28 cellular contexts compared by ENCODE assay signal in the genomic region with DNA sequence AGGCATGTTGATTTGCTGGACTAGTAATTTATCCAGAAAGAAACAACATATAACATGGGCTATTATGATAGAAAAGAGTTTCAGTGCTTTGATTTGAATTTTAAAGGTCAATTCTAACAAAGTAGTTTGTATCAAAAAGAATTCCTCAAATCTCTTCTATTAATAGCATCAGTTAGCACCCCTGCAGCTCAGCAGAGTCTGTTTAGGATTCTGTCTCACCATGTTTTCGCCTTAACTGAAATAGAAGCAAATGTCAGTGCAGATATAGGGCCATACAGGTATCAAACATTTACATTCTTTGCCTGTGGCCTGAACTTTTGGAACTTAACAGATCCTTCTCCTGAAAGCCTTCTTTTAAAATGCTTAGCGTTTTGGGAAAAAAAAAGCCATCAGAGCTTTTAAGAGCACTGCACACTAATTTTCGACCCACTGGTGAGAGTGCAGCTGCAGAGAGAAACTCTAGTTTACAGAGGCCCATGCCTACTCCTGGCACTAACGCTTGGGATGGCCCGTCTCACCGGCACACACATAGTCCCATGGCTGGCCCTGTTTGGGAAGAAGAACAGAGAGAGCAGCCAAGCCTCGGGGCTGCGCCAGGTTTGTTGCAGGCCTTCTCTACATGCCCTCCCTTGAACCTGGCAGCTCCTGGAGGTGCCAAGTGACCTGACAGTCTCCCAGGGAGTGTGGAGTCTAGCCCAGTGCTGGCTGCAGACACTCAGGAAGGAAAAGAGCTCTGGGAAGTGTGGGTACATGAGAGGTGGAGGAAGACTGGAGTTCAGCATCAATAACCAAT. TPM values are rescaled to one million over a fixed set of nuclear protein-coding genes. Genes with fewer than 3 reads are reported as not detected.
DNase-seq lines count a peak whose midpoint lies in the region; ATAC-seq and TF ChIP-seq lines count a peak whose summit lies in the region.
"Had no signal": no experiment of that assay in that cellular context is flagged by ENCODE, and none has a peak within 500 bp of the region (broad histone marks: within the 10 kb centered on the region; RNA-seq: fewer than 3 reads in every experiment).

No MANE protein-coding gene starts in this region.

- TF ChIP-seq CTCF in gastroesophageal sphincter (IDR thresholded peaks at IDR 0.05), result no peak
- no peak for TF ChIP-seq CTCF in right atrium auricular region (IDR thresholded peaks at IDR 0.05)
- TF ChIP-seq CTCF in breast epithelium (IDR thresholded peaks at IDR 0.05), result no peak
- TF ChIP-seq CTCF in transverse colon (IDR thresholded peaks at IDR 0.05), result no peak

- no peak for TF ChIP-seq POLR2A in gastroesophageal sphincter (IDR thresholded peaks at IDR 0.05)
- no peak for TF ChIP-seq POLR2A in breast epithelium (IDR thresholded peaks at IDR 0.05)
- TF ChIP-seq POLR2A in transverse colon (IDR thresholded peaks at IDR 0.05), result no peak

- no peaks in the 10 kb centered on the region for H3K9me3 ChIP-seq in gastroesophageal sphincter
- H3K9me3 ChIP-seq in right atrium auricular region, result no peaks in the 10 kb centered on the region
- H3K9me3 ChIP-seq in breast epithelium, result no peaks in the 10 kb centered on the region
- no peaks in the 10 kb centered on the region for H3K9me3 ChIP-seq in transverse colon
- H3K9me3 ChIP-seq: colonic mucosa, thyroid gland had no signal

- H3K4me3 ChIP-seq in gastroesophageal sphincter, result no peak overlapping the region
- no peak overlapping the region for H3K4me3 ChIP-seq in right atrium auricular region
- no peak overlapping the region for H3K4me3 ChIP-seq in breast epithelium
- H3K4me3 ChIP-seq in transverse colon, result no peak overlapping the region
- H3K4me3 ChIP-seq: colonic mucosa, thyroid gland had no signal

- TF ChIP-seq EP300 in gastroesophageal sphincter (IDR thresholded peaks at IDR 0.05), result no peak
- no peak for TF ChIP-seq EP300 in transverse colon (IDR thresholded peaks at IDR 0.05; ENCODE audit: low read depth)

- no peak overlapping the region for H3K27ac ChIP-seq in gastroesophageal sphincter
- H3K27ac ChIP-seq in right atrium auricular region, result peak overlapping the region; percentile 67 to 68
- no peak overlapping the region for H3K27ac ChIP-seq in breast epithelium
- no peak overlapping the region for H3K27ac ChIP-seq in transverse colon
- H3K27ac ChIP-seq: brain microvascular endothelial cell, colonic mucosa, thyroid gland, VCaP had no signal

- WGBS in gastroesophageal sphincter (ENCODE audit: low coverage in 1 of 2), 2 donors, result 65 to 75% methylated on average over 1 to 3 of the region's 8 CpGs
- WGBS in transverse colon (ENCODE audit: low coverage in 1 of 2), 2 donors, result 89 to 91% methylated on average over 4 to 8 of the region's 8 CpGs

- peak; percentile 19 for ATAC-seq in gastroesophageal sphincter
- no peak for ATAC-seq in GM18867 (IDR thresholded peaks at IDR 0.05; ENCODE audit: unreplicated experiment)
- ATAC-seq in GM18870 (IDR thresholded peaks at IDR 0.05; ENCODE audit: unreplicated experiment), result no peak
- ATAC-seq: activated CD4-positive, alpha-beta T cell treated with anti-CD3 and anti-CD28 coated beads for 36 hours; activated CD8-positive, alpha-beta T cell treated with anti-CD3 and anti-CD28 coated beads, Interleukin-2, amount 10 ng/mL, durations not matched to agents 7 days and 5 days; activated T-helper 17 cell treated with anti-CD3 and anti-CD28 coated beads, Interleukin-2, amount 50 U/mL, for 72 hours; CD8-positive, alpha-beta T cell; Panc1; stimulated activated naive CD8-positive, alpha-beta T cell treated with anti-CD3 and anti-CD28 coated beads, Interleukin-15, amount 100 ng/mL, for 72 hours had no signal

- H3K4me1 ChIP-seq in gastroesophageal sphincter (peaks cover 0 to 16% (median 0%) of the 10 kb centered on the region in 3 donors), right atrium auricular region (peaks cover 0 to 29% of the 10 kb centered on the region in 2 donors), breast epithelium (no peaks in the 10 kb centered on the region), transverse colon (no peaks in the 10 kb centered on the region)
- H3K4me1 ChIP-seq: colonic mucosa, thyroid gland had no signal

- in situ Hi-C loops in G401 (cut with HindIII; ENCODE audit: low sequenced_read_pairs) (no loop called here), transverse colon (cut with MboI; ENCODE audit: low pct_ligation_motif_present in 1 of 4, low pct_unique_long_range_greater_than_20kb in 1 of 4, low sequenced_read_pairs in 3 of 4) (no loop called here)

- H3K27me3 ChIP-seq in gastroesophageal sphincter (no peaks in the 10 kb centered on the region), right atrium auricular region (no peaks in the 10 kb centered on the region), breast epithelium (peaks cover 0 to 4% of the 10 kb centered on the region in 2 donors), transverse colon (peaks cover 21% of the 10 kb centered on the region)
- H3K27me3 ChIP-seq: brain microvascular endothelial cell, colonic mucosa, thyroid gland had no signal

- H3K36me3 ChIP-seq in gastroesophageal sphincter, result no peaks in the 10 kb centered on the region
- H3K36me3 ChIP-seq in right atrium auricular region, result no peaks in the 10 kb centered on the region
- H3K36me3 ChIP-seq in breast epithelium, result no peaks in the 10 kb centered on the region
- H3K36me3 ChIP-seq in transverse colon, result no peaks in the 10 kb centered on the region
- H3K36me3 ChIP-seq: brain microvascular endothelial cell, colonic mucosa, thyroid gland had no signal

- DNase-seq in G401 (ENCODE audit: low spot score) (peak; percentile 97), right atrium auricular region (ENCODE audit: low spot score) (no peak), pons (ENCODE audit: low spot score) (peak; percentile 65), breast epithelium (ENCODE audit: low spot score in 2 of 2) (no peak), transverse colon (no peak)
- DNase-seq: activated CD4-positive, alpha-beta T cell treated with anti-CD3 and anti-CD28 coated beads for 36 hours; activated CD8-positive, alpha-beta T cell treated with anti-CD3 and anti-CD28 coated beads, Interleukin-2, amount 10 ng/mL, durations not matched to agents 7 days and 5 days; activated naive CD4-positive, alpha-beta T cell treated with anti-CD3 and anti-CD28 coated beads, Interleukin-2, amount 10 ng/mL, durations not matched to agents 7 days and 5 days; AML-193; brain microvascular endothelial cell; CD8-positive, alpha-beta T cell; colonic mucosa; effector CD4-positive, alpha-beta T cell; H9; NCI-H748 treated with DMSO at 0.1 percent for 48 hours; SIG-M5; stimulated activated CD4-positive, alpha-beta T cell treated with anti-CD3 and anti-CD28 coated beads, Interleukin-1b, Interleukin-23, amount 100 ng/mL, for 48 hours; stimulated activated naive CD8-positive, alpha-beta T cell treated with anti-CD3 and anti-CD28 coated beads, Interleukin-15, amount 100 ng/mL, for 72 hours; SW 1271; thyroid gland had no signal

- intact Hi-C loops in breast epithelium (cut with DNase I; ENCODE audit: low total_unique reads), result no loop called here
- intact Hi-C loops in transverse colon (cut with DNase I; ENCODE audit: low total_unique reads), result no loop called here

RNA-seq across cellular contexts. Expression of a gene that starts 9.9 kb away (rescaled TPM):
- total RNA-seq in G401 (2014; rRNA removed; shearing (Covaris generic)), result 0.06 TPM in 1 of 2 replicates, not detected in the other
- not detected for total RNA-seq in gastroesophageal sphincter
- 10 to 100 TPM in 1 of 2 donors, 1 to 10 TPM in 1; 5.7 to 23.0 TPM for total RNA-seq in right atrium auricular region
- total RNA-seq in breast epithelium, result not detected
- not detected for total RNA-seq in transverse colon
- total RNA-seq: activated CD4-positive, alpha-beta T cell treated with anti-CD3 and anti-CD28 coated beads for 36 hours; activated CD8-positive, alpha-beta T cell treated with anti-CD3 and anti-CD28 coated beads, Interleukin-2, amount 10 ng/mL, durations not matched to agents 7 days and 5 days; activated T-helper 17 cell treated with anti-CD3 and anti-CD28 coated beads, Interleukin-2, amount 50 U/mL, for 72 hours; CD8-positive, alpha-beta T cell; colonic mucosa; lung microvascular endothelial cell; osteocyte; thyroid gland had no signal

RNA-seq across cellular contexts. Expression of a gene that starts 28.0 kb away (rescaled TPM):
- total RNA-seq in G401 (2014; rRNA removed; shearing (Covaris generic)), result 67.8 and 97.3 TPM in 2 replicates
- total RNA-seq in gastroesophageal sphincter (100 to 1,000 TPM in 1 of 4 donors, 10 to 100 TPM in 3; 40.5 to 111 (median 60.4) TPM), right atrium auricular region (10 to 100 TPM; 26.3 to 33.7 TPM), breast epithelium (100 to 1,000 TPM in 1 of 3 donors, 10 to 100 TPM in 2; 79.8 to 122 (median 96.4) TPM), transverse colon (100 to 1,000 TPM in 1 of 4 donors, 10 to 100 TPM in 3; 36.7 to 180 (median 79.3) TPM)

Comparison
In these comparisons a context has a peak if more than half of its experiments do, and no peak if none do; other contexts are left out.
1. DNase-seq: peak in G401 (single experiment) and pons (single experiment); none in right atrium auricular region (single experiment), breast epithelium (0 of 2) and transverse colon (single experiment).
2. H3K27ac ChIP-seq: peak in right atrium auricular region (2 of 2); none in gastroesophageal sphincter (0 of 4), breast epithelium (0 of 2) and transverse colon (0 of 4).